In the genomic region with DNA sequence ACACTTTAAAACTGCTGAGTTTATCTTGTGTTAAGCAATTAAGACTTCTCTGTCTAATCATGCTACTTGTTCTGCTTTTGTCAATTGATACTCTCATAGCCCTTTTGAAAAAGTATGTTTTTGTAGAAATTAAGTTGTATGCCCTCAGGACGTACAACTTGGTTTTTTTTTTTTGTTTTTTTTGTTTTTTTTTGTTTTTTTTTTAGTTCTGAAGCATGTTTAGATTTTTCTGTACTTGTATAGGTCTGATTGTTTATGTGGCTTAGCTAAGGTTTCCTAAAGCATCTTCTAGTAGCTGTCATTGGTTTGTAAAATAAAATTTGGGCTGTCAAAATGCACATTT, we compare ENCODE assay signal across 17 cellular contexts. TPM values are rescaled to one million over a fixed set of nuclear protein-coding genes. Genes with fewer than 3 reads are reported as not detected.
DNase-seq lines count a peak whose midpoint lies in the region; ATAC-seq, FAIRE-seq and TF ChIP-seq lines count a peak whose summit lies in the region.
"Had no signal": no experiment of that assay in that cellular context is flagged by ENCODE, and none has a peak within 500 bp of the region (broad histone marks: within the 10 kb centered on the region; RNA-seq: fewer than 3 reads in every experiment).

No MANE protein-coding gene starts in this region.

- H3K4me1 Mint-ChIP-seq in activated naive CD4-positive, alpha-beta T cell treated with anti-CD3 and anti-CD28 coated beads, Interleukin-2, amount 50 U/mL, for 24 hours, result peaks cover 94% of the 10 kb centered on the region

- peaks cover 16% of the 10 kb centered on the region for H3K9me1 ChIP-seq in K562 (ENCODE audit: control insufficient read depth, insufficient read depth, low read length)

- FAIRE-seq in K562 (lab: Jason Lieb, UNC), result no peak

- POLR2A ChIA-PET in K562 (lab: Yijun Ruan, JAX), result interaction anchor here (1.0 to 3.0 kb wide), 3 partner anchors 10 to 16 kb away, joined by 3 to 16 read pairs (median 3); no protein-coding TSS in a partner anchor

- peak; percentile 45; the same call in 1 of the 2 replicates for TF ChIP-seq POLR2A in K562 (conservative IDR thresholded peaks at IDR 0.05)

- no peak for TF ChIP-seq RAD21 in K562 (CRISPR knock-in tag; conservative IDR thresholded peaks at IDR 0.05 in 1 of 2, IDR thresholded peaks at IDR 0.05 in 1 of 2)

- whole genome bisulfite sequencing in GM23248 (ENCODE audit: low coverage in 1 of 2, low lambda C conversion rate in 2 of 2, missing lambda C conversion rate in 2 of 2), 2 experiments, result 55 to 63% methylated on average over 1 of the region's 1 CpG
- WGBS in K562 (ENCODE audit: insufficient coverage, low coverage, missing lambda C conversion rate), result 54% methylated on average over 1 of the region's 1 CpG

- H3F3A ChIP-seq in GM23248 (ENCODE audit: insufficient read depth), result peaks cover 75% of the 10 kb centered on the region

- H3K4me3 ChIP-seq in GM23248, result no peak overlapping the region
- H3K4me3 ChIP-seq in K562, result no peak overlapping the region
- no peak overlapping the region for H3K4me3 ChIP-seq in skeletal muscle satellite cell (ENCODE audit: low read length)
- no peak overlapping the region for H3K4me3 ChIP-seq in SJCRH30
- H3K4me3 ChIP-seq: mucosa of descending colon had no signal

- H3K9me3 ChIP-seq in GM23248 (ENCODE audit: low read depth), result no peaks in the 10 kb centered on the region
- no peaks in the 10 kb centered on the region for H3K9me3 ChIP-seq in K562 (replicated peaks; ENCODE audit: control insufficient read depth, insufficient read depth, low read depth, low read length)
- H3K9me3 ChIP-seq in skeletal muscle satellite cell (replicated peaks; ENCODE audit: low read length), result no peaks in the 10 kb centered on the region
- no peaks in the 10 kb centered on the region for H3K9me3 ChIP-seq in SJCRH30 (replicated peaks)
- H3K9me3 ChIP-seq: mucosa of descending colon, spleen had no signal

- H3K27me3 ChIP-seq in GM23248 (replicated peaks; ENCODE audit: insufficient read depth), result no peaks in the 10 kb centered on the region
- no peaks in the 10 kb centered on the region for H3K27me3 ChIP-seq in K562 (ENCODE audit: control insufficient read depth in 2 of 2, insufficient read depth in 2 of 2, low read length in 2 of 2)
- no peaks in the 10 kb centered on the region for H3K27me3 ChIP-seq in skeletal muscle satellite cell (ENCODE audit: control insufficient read depth, insufficient read depth, low read length)
- no peaks in the 10 kb centered on the region for H3K27me3 ChIP-seq in SJCRH30
- H3K27me3 ChIP-seq: spleen had no signal

- DNase-seq in activated naive CD4-positive, alpha-beta T cell (lab: John Stamatoyannopoulos, UW), result no peak
- DNase-seq in GM23248 (no peak), K562 (ENCODE audit: extremely low read depth in 1 of 4, low spot score in 3 of 4) (no peak), SJCRH30 (no peak), NCI-H510A (lab: John Stamatoyannopoulos, UW) (no peak)
- DNase-seq: activated gamma-delta T cell treated with Interleukin-2 at 50 U/mL for 16 hours; AML-193; DMS79 treated with DMSO at 0.1 percent for 48 hours; effector CD4-positive, alpha-beta T cell; mucosa of descending colon; NCI-H446; posterior cingulate gyrus; spleen; stimulated activated naive CD4-positive, alpha-beta T cell had no signal

- H3K9me2 ChIP-seq in GM23248 (ENCODE audit: insufficient read depth), result no peaks in the 10 kb centered on the region

- H3K36me3 ChIP-seq in GM23248 (ENCODE audit: low read depth) (peaks cover 33% of the 10 kb centered on the region), K562 (ENCODE audit: control insufficient read depth, insufficient read depth, low read length) (peaks cover 99% of the 10 kb centered on the region), skeletal muscle satellite cell (ENCODE audit: insufficient read depth, low read length) (peaks cover 74% of the 10 kb centered on the region), SJCRH30 (peaks cover 59% of the 10 kb centered on the region)

- H3K9ac ChIP-seq in GM23248 (peak overlapping the region; percentile 10), K562 (ENCODE audit: insufficient read depth in 1 of 2, low read depth in 2 of 2, low read length in 2 of 2) (no peak overlapping the region), skeletal muscle satellite cell (ENCODE audit: low read depth, low read length) (no peak overlapping the region)

- peak overlapping the region; percentile 37 for H3K4me3 Mint-ChIP-seq in activated naive CD4-positive, alpha-beta T cell treated with anti-CD3 and anti-CD28 coated beads, Interleukin-2, amount 50 U/mL, for 24 hours

- BruUV-seq in K562 (replicated peaks; lab: Mats Ljungman, UMichigan), result no TSS peak

- CTCF ChIA-PET in K562 (lab: Yijun Ruan, JAX; ENCODE audit: low intra/inter-chr PET ratio), result no interaction called here

- no peaks in the 10 kb centered on the region for H3K9me3 Mint-ChIP-seq in activated naive CD4-positive, alpha-beta T cell treated with anti-CD3 and anti-CD28 coated beads, Interleukin-2, amount 50 U/mL, for 24 hours

- H3K4me2 ChIP-seq in GM23248 (ENCODE audit: unreplicated experiment) (peak overlapping the region; percentile 49), K562 (ENCODE audit: insufficient read depth, low read length) (no peak overlapping the region), skeletal muscle satellite cell (ENCODE audit: low read length) (peak overlapping the region; percentile 41)

- H3K27ac Mint-ChIP-seq in activated naive CD4-positive, alpha-beta T cell treated with anti-CD3 and anti-CD28 coated beads, Interleukin-2, amount 50 U/mL, for 24 hours, result peak overlapping the region; percentile 68

- peaks cover 71% of the 10 kb centered on the region for H3K4me1 ChIP-seq in GM23248 (ENCODE audit: insufficient read depth)
- peaks cover 3 to 15% of the 10 kb centered on the region in 2 experiments; a peak in 3 of 5 replicates for H3K4me1 ChIP-seq in K562 (replicated peaks in 1 of 2; ENCODE audit: control insufficient read depth in 2 of 2, insufficient read depth in 2 of 2, low read length in 2 of 2)
- peaks cover 53% of the 10 kb centered on the region for H3K4me1 ChIP-seq in skeletal muscle satellite cell (ENCODE audit: control insufficient read depth, insufficient read depth, low read length)
- H3K4me1 ChIP-seq in SJCRH30, result no peaks in the 10 kb centered on the region

- H3K27ac ChIP-seq in GM23248 (peak overlapping the region; percentile 65), K562 (ENCODE audit: extremely low read depth, low read depth, low read length) (no peak overlapping the region; the same call in 2 of the 3 replicates), SJCRH30 (no peak overlapping the region)

- H3K79me2 ChIP-seq in GM23248 (ENCODE audit: insufficient read depth) (peaks cover 100% of the 10 kb centered on the region), K562 (ENCODE audit: control insufficient read depth, insufficient read depth, low read length) (peaks cover 95% of the 10 kb centered on the region)

- in situ Hi-C loops in GM23248 (cut with MboI) (no loop called here), K562 (cut with MboI) (no loop called here)

- TF ChIP-seq EP300 in K562 (IDR thresholded peaks at IDR 0.05; ENCODE audit: low read length), result no peak

- peaks cover 72% of the 10 kb centered on the region for H4K20me1 ChIP-seq in GM23248 (ENCODE audit: insufficient read depth)
- peaks cover 64% of the 10 kb centered on the region for H4K20me1 ChIP-seq in K562 (replicated peaks; ENCODE audit: control insufficient read depth, insufficient read depth, low read length)

- intact Hi-C loops in K562 (cut with micrococcal nuclease), result no loop called here

- H3K36me3 Mint-ChIP-seq in activated naive CD4-positive, alpha-beta T cell treated with anti-CD3 and anti-CD28 coated beads, Interleukin-2, amount 50 U/mL, for 24 hours, result peaks cover 29% of the 10 kb centered on the region

- H2AFZ ChIP-seq in GM23248, result no peak overlapping the region
- H2AFZ ChIP-seq in K562 (ENCODE audit: low read depth, low read length), result no peak overlapping the region

- no peak for TF ChIP-seq CTCF in K562 (IDR thresholded peaks at IDR 0.05 in 2 of 3, conservative IDR thresholded peaks at IDR 0.05 in 1 of 3; ENCODE audit: insufficient read depth in 2 of 3, low read depth in 1 of 3, low read length in 3 of 3)

- ATAC-seq in K562 (no peak), GM18870 (IDR thresholded peaks at IDR 0.05; ENCODE audit: unreplicated experiment) (no peak)

- no peaks in the 10 kb centered on the region for H3K27me3 Mint-ChIP-seq in activated naive CD4-positive, alpha-beta T cell treated with anti-CD3 and anti-CD28 coated beads, Interleukin-2, amount 50 U/mL, for 24 hours

TF ChIP-seq in K562, 482 proteins besides CTCF, POLR2A, EP300 and RAD21 (continues in another document):
- TF ChIP-seq E2F3 (CRISPR knock-in tag; IDR thresholded peaks at IDR 0.05) (no peak), ZNF316 (IDR thresholded peaks at IDR 0.05) (no peak)

RNA-seq across cellular contexts. Expression of gene HAPSTR1, which starts 21.4 kb away (rescaled TPM):
- total RNA-seq in GM23248 (2014; rRNA removed; shearing (Covaris generic)), result 79.2 and 85.5 TPM in 2 replicates
- polyA plus RNA-seq in GM23248 (2016; fragmentation: Nextera tagmentation; extraction: Ambion mirVana) (11.7 and 12.0 TPM in 2 replicates), K562 (2011; rRNA removed) (28.2 and 36.5 TPM in 2 replicates), K562 (2014; fragmentation: Illumina TruSeq; extraction: Trizol) (27.7 and 30.7 TPM in 2 replicates), K562 (2014; fragmentation: Nextera tagmentation; extraction: Ambion mirVana) (10 to 100 TPM; 10.8 to 17.4 TPM), K562 (2014; rRNA removed) (25.3 and 30.4 TPM in 2 replicates)
- total RNA-seq in K562 (2011; cell fraction: chromatin; rRNA removed; ENCODE audit: low replicate concordance), result 41.9 and 121 TPM in 2 replicates
- total RNA-seq in K562 (2011; cell fraction: nucleolus; rRNA removed), result 24.8 and 28.7 TPM in 2 replicates
- total RNA-seq in K562 (2011; cell fraction: nucleoplasm; rRNA removed), result 80.9 and 151 TPM in 2 replicates
- total RNA-seq in K562 (2014; rRNA removed) (40.9 and 43.4 TPM in 2 replicates), K562 (2014; rRNA removed; fragmentation: Illumina TruSeq; extraction: Trizol) (56.1 and 69.9 TPM in 2 replicates), K562 (2015; rRNA removed; fragmentation: Illumina TruSeq; extraction: Trizol) (38.3 and 40.2 TPM in 2 replicates), K562 (2021) (53.8 and 67.9 TPM in 2 replicates)
- 9.7 and 16.7 TPM in 2 replicates for polyA plus RNA-seq in K562 (2011; cell fraction: cytosol; rRNA removed)
- polyA plus RNA-seq in K562 (2011; cell fraction: nucleus; rRNA removed), result 23.1 and 24.2 TPM in 2 replicates
- 17.2 and 18.7 TPM in 2 replicates for polyA plus RNA-seq in K562 (2012)
- 73.0 and 82.3 TPM in 2 replicates for polyA minus RNA-seq in K562 (2011; rRNA and poly(A)+ RNA removed)
- 24.2 and 35.8 TPM in 2 replicates for polyA minus RNA-seq in K562 (2011; cell fraction: cytosol; rRNA and poly(A)+ RNA removed)
- 17.8 and 27.5 TPM in 2 replicates for polyA minus RNA-seq in K562 (2011; cell fraction: nucleus; rRNA and poly(A)+ RNA removed)
- total RNA-seq in skeletal muscle satellite cell (2012; rRNA removed), result 53.1 and 62.4 TPM in 2 replicates
- 52.5 and 59.3 TPM in 2 replicates for total RNA-seq in SJCRH30 (2014; rRNA removed; shearing (Covaris generic))
